Comparison of ENCODE assay signal across 1 cellular context in the genomic region with DNA sequence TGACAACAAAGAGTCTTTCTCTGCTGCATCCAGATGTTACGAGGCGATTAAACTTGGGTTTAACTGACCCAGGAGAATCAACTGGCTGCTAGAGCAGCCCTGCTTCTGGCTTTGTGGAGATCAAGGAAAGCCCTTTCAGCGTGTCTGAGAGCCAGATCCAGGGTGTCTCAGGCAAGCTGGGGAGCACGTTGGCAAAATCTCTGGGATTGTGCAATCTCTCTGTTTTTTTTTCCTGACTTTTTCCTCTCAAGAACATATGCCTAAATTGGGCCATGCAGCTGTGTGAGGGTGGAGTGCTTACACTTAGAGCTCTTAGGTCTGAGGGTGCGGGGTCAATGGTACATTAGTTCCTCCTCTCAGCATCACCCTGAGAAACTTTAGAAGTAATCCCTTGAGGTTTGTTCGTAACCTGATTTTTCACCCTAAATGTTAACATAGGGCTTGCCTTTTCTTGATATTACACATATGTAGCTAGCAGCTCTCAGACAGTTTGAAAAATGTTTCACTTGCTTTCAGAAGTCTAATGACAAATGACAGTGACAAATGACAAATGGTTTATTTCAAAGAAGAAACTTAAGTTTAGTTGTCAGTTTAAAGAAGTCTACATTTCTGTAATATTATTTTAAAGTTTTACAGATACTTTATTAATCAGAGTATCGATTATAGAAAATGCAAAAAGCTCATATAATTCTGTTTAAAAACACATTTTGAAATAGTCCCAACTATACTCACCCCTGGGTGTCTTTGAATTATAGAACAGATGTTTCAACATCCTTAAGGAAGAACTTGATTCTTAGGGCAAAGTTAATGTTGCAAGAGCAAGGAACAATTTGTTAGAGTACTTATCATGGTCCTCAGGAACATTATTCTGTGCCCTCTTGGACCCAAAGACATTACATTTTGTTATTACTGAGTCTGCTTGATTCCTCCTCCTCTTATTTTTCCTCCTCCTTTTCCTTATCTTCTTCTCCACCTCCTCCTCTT.
TF ChIP-seq lines count a peak whose summit lies in the region.

No MANE protein-coding gene starts in this region.

TF ChIP-seq in HepG2, 621 proteins besides CTCF, POLR2A, EP300 and RAD21 (continued from another document):
- TF ChIP-seq, protein P1, sequence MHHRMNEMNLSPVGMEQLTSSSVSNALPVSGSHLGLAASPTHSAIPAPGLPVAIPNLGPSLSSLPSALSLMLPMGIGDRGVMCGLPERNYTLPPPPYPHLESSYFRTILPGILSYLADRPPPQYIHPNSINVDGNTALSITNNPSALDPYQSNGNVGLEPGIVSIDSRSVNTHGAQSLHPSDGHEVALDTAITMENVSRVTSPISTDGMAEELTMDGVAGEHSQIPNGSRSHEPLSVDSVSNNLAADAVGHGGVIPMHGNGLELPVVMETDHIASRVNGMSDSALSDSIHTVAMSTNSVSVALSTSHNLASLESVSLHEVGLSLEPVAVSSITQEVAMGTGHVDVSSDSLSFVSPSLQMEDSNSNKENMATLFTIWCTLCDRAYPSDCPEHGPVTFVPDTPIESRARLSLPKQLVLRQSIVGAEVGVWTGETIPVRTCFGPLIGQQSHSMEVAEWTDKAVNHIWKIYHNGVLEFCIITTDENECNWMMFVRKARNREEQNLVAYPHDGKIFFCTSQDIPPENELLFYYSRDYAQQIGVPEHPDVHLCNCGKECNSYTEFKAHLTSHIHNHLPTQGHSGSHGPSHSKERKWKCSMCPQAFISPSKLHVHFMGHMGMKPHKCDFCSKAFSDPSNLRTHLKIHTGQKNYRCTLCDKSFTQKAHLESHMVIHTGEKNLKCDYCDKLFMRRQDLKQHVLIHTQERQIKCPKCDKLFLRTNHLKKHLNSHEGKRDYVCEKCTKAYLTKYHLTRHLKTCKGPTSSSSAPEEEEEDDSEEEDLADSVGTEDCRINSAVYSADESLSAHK (CRISPR knock-in tag; IDR thresholded peaks at IDR 0.05; ENCODE audit: borderline replicate concordance), result no peak
